In the genomic region with DNA sequence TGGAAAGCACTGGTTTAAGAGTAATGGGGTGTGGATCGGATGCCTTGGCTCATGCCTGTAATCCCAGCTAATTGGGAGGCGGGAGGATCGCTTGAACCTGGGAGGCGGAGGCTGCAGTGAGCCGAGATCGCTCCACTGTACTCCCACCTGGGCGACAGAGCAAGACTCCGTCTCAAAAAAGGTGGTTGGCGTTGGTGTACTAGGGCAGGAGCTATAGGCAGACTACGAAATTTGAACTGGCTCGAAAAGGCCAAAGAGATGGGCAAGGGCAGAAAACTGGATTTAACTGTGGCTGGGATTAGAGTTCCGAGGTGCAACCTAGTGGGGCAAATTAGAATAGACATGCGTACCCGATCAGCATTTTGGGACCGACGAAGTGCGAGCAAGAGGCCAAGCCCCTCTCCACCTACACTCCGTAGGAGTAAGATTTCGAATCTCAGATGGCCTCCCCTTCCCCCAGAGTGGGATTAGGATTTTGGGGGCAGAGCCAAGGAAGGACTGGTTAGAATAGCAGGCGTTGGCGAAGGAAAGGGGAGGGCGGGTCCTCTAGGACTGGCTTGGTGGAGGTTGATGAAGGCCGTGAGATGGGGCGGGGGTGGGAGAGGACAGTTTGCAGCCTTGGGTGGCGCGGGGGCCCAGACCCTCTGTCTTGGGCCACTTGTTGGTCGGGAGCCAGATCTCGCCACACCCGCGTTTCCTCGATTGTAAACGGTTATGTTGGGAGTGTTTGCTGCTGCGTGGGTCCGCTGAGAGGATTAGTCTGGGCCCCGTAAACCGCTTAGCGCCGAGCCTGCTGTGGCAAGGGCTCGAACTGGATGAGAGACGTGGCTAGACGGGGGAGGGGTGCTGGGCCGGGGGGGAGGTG, we compare ENCODE assay signal across 8 cellular contexts. TPM values are rescaled to one million over a fixed set of nuclear protein-coding genes. Genes with fewer than 3 reads are reported as not detected.
DNase-seq lines count a peak whose midpoint lies in the region; ATAC-seq and TF ChIP-seq lines count a peak whose summit lies in the region.

No MANE protein-coding gene starts in this region.

- no peaks in the 10 kb centered on the region for H3K27me3 Mint-ChIP-seq in CD8-positive, alpha-beta T cell (ENCODE audit: low read depth)
- H3K27me3 Mint-ChIP-seq in HFFc6 (ENCODE audit: insufficient read depth), result peaks cover 5% of the 10 kb centered on the region
- no peaks in the 10 kb centered on the region for H3K27me3 Mint-ChIP-seq in activated naive CD8-positive, alpha-beta T cell treated with anti-CD3 and anti-CD28 coated beads, Interleukin-2, amount 10 ng/mL, durations not matched to agents 7 days and 5 days

- peak overlapping the region; percentile 96 for H3K27ac ChIP-seq in CD8-positive, alpha-beta T cell (ENCODE audit: low read depth, low read length)
- H3K27ac ChIP-seq in iPS DF 6.9 (ENCODE audit: low read length) (no peak overlapping the region), skin epidermis (peak overlapping the region in 20 of 21 experiments; percentile 87 to 99 (median 95))

- no peaks in the 10 kb centered on the region for H3K9me3 Mint-ChIP-seq in CD8-positive, alpha-beta T cell
- no peaks in the 10 kb centered on the region for H3K9me3 Mint-ChIP-seq in HFFc6
- H3K9me3 Mint-ChIP-seq in activated naive CD8-positive, alpha-beta T cell treated with anti-CD3 and anti-CD28 coated beads, Interleukin-2, amount 10 ng/mL, durations not matched to agents 7 days and 5 days, result no peaks in the 10 kb centered on the region

- CTCF ChIA-PET in CD8-positive, alpha-beta T cell (lab: Charles Lee), result no interaction called here

- peak overlapping the region; percentile 79 for H3K27ac Mint-ChIP-seq in CD8-positive, alpha-beta T cell
- H3K27ac Mint-ChIP-seq in HFFc6, result peak overlapping the region; percentile 89
- peak overlapping the region; percentile 98 for H3K27ac Mint-ChIP-seq in activated naive CD8-positive, alpha-beta T cell treated with anti-CD3 and anti-CD28 coated beads, Interleukin-2, amount 10 ng/mL, durations not matched to agents 7 days and 5 days

- H3K4me1 ChIP-seq in CD8-positive, alpha-beta T cell (ENCODE audit: insufficient read depth, low read length), result peaks cover 18% of the 10 kb centered on the region
- 0 out of 2 replicates have a peak, but pooled peaks cover 1% of the 10 kb centered on the region for H3K4me1 ChIP-seq in iPS DF 6.9 (ENCODE audit: control insufficient read depth, insufficient read depth, low read length)

- ATAC-seq in CD8-positive, alpha-beta T cell, result no peak
- ATAC-seq in activated naive CD8-positive, alpha-beta T cell treated with anti-CD3 and anti-CD28 coated beads, Interleukin-2, amount 10 ng/mL, durations not matched to agents 7 days and 5 days (ENCODE audit: low read depth), result no peak
- ATAC-seq in esophagus mucosa, result no peak
- ATAC-seq in HG03025 (IDR thresholded peaks at IDR 0.05; ENCODE audit: low FRiP score, unreplicated experiment), result no peak

- H3K36me3 ChIP-seq in CD8-positive, alpha-beta T cell (ENCODE audit: insufficient read depth, low read length), result peaks cover 4% of the 10 kb centered on the region
- peaks cover 4% of the 10 kb centered on the region; the same call in 1 of the 2 replicates for H3K36me3 ChIP-seq in iPS DF 6.9 (ENCODE audit: control insufficient read depth, insufficient read depth, low read length)

- peak overlapping the region; percentile 98 for H3K4me3 Mint-ChIP-seq in CD8-positive, alpha-beta T cell
- H3K4me3 Mint-ChIP-seq in HFFc6, result peak overlapping the region; percentile 92
- peak overlapping the region; percentile 98 for H3K4me3 Mint-ChIP-seq in activated naive CD8-positive, alpha-beta T cell treated with anti-CD3 and anti-CD28 coated beads, Interleukin-2, amount 10 ng/mL, durations not matched to agents 7 days and 5 days

- no peak for TF ChIP-seq CTCF in CD8-positive, alpha-beta T cell (IDR thresholded peaks at IDR 0.05)
- peak; percentile 18; the same call in 1 of the 2 replicates for TF ChIP-seq CTCF in HFFc6 (IDR thresholded peaks at IDR 0.05)

- DNase-seq in CD8-positive, alpha-beta T cell, result peak in 2 of 7 experiments; percentile 26 to 52
- no peak for DNase-seq in HFFc6
- DNase-seq in activated naive CD8-positive, alpha-beta T cell treated with anti-CD3 and anti-CD28 coated beads, Interleukin-2, amount 10 ng/mL, durations not matched to agents 7 days and 5 days, result no peak
- DNase-seq in iPS DF 6.9 (ENCODE audit: low read depth, low spot score), result no peak
- no peak for DNase-seq in epidermal melanocyte (ENCODE audit: insufficient read length, low spot score)

- peaks cover 19% of the 10 kb centered on the region for H3K4me1 Mint-ChIP-seq in CD8-positive, alpha-beta T cell (ENCODE audit: low read depth)
- peaks cover 32% of the 10 kb centered on the region for H3K4me1 Mint-ChIP-seq in HFFc6 (ENCODE audit: low read depth)
- H3K4me1 Mint-ChIP-seq in activated naive CD8-positive, alpha-beta T cell treated with anti-CD3 and anti-CD28 coated beads, Interleukin-2, amount 10 ng/mL, durations not matched to agents 7 days and 5 days, result peaks cover 12% of the 10 kb centered on the region

- H3K9me3 ChIP-seq in CD8-positive, alpha-beta T cell (ENCODE audit: low read length), result no peaks in the 10 kb centered on the region
- no peaks in the 10 kb centered on the region for H3K9me3 ChIP-seq in iPS DF 6.9 (ENCODE audit: control insufficient read depth, insufficient read depth, low read length)

- H3K36me3 Mint-ChIP-seq in CD8-positive, alpha-beta T cell, result peaks cover 35% of the 10 kb centered on the region
- peaks cover 18% of the 10 kb centered on the region for H3K36me3 Mint-ChIP-seq in HFFc6 (ENCODE audit: low read depth)
- peaks cover 16% of the 10 kb centered on the region for H3K36me3 Mint-ChIP-seq in activated naive CD8-positive, alpha-beta T cell treated with anti-CD3 and anti-CD28 coated beads, Interleukin-2, amount 10 ng/mL, durations not matched to agents 7 days and 5 days

- intact Hi-C loops in CD8-positive, alpha-beta T cell (cut with DNase I, micrococcal nuclease), result loop anchor here (1.0 to 10.0 kb wide), 9 partner anchors 159 to 1765 kb away; a partner anchor contains a TSS

- WGBS in iPS DF 6.9 (ENCODE audit: insufficient coverage, insufficient read length), result no CpG with 5 or more reads among the region's 42 CpGs

- H3K4me3 ChIP-seq in CD8-positive, alpha-beta T cell (ENCODE audit: low read depth, low read length), result peak overlapping the region; percentile 99
- H3K4me3 ChIP-seq in iPS DF 6.9 (ENCODE audit: low read length), result peak overlapping the region; percentile 60; the same call in 1 of the 2 replicates
- peak overlapping the region; percentile 58 to 86 (median 64) for H3K4me3 ChIP-seq in skin epidermis

- H3K27me3 ChIP-seq in CD8-positive, alpha-beta T cell (ENCODE audit: insufficient read depth, low read length), result no peaks in the 10 kb centered on the region
- H3K27me3 ChIP-seq in iPS DF 6.9 (ENCODE audit: control insufficient read depth, insufficient read depth, low read length), result peaks cover 4% of the 10 kb centered on the region; the same call in 1 of the 2 replicates

- POLR2A ChIA-PET in CD8-positive, alpha-beta T cell (lab: Charles Lee), result interaction anchor here (1.8 kb wide), 1 partner anchor 16 kb away, joined by 7 read pairs; a partner anchor contains a TSS
- POLR2A ChIA-PET in activated naive CD8-positive, alpha-beta T cell treated with anti-CD3 and anti-CD28 coated beads, Interleukin-2, amount 10 ng/mL, durations not matched to agents 7 days and 5 days (lab: Charles Lee), result interaction anchor here (0.6 to 1.4 kb wide), 3 partner anchors 11 to 156 kb away, joined by 3 to 7 read pairs (median 4); a partner anchor contains a TSS

RNA-seq across cellular contexts. Expression of a gene that starts 2.0 kb away (rescaled TPM):
- 10 to 100 TPM; 12.4 to 14.7 TPM for total RNA-seq in CD8-positive, alpha-beta T cell
- 10 to 100 TPM; 12.0 to 16.2 (median 14.0) TPM for total RNA-seq in HFFc6 (2021; fragmentation: NEBNext Ultra II Directional; extraction: Animal tissue kit (Norgen Biotek cat#: 25700))
- total RNA-seq in activated naive CD8-positive, alpha-beta T cell treated with anti-CD3 and anti-CD28 coated beads, Interleukin-2, amount 10 ng/mL, durations not matched to agents 7 days and 5 days, result 10 to 100 TPM; 14.2 to 15.4 TPM
- total RNA-seq in esophagus mucosa, result 7.3 TPM

RNA-seq across cellular contexts. Expression of a gene that starts 16.4 kb away (rescaled TPM):
- total RNA-seq in CD8-positive, alpha-beta T cell, result 10 to 100 TPM; 53.7 to 59.0 TPM
- total RNA-seq in HFFc6 (2021; fragmentation: NEBNext Ultra II Directional; extraction: Animal tissue kit (Norgen Biotek cat#: 25700)), result 10 to 100 TPM; 20.6 to 30.6 (median 23.8) TPM
- total RNA-seq in activated naive CD8-positive, alpha-beta T cell treated with anti-CD3 and anti-CD28 coated beads, Interleukin-2, amount 10 ng/mL, durations not matched to agents 7 days and 5 days, result 10 to 100 TPM; 37.8 to 39.6 TPM
- total RNA-seq in esophagus mucosa, result 14.6 TPM

RNA-seq across cellular contexts. Expression of a gene that starts 37.0 kb away (rescaled TPM):
- total RNA-seq in CD8-positive, alpha-beta T cell, result 1 to 10 TPM; 1.4 to 2.9 TPM
- under 1 TPM; 0.24 to 0.95 (median 0.35) TPM for total RNA-seq in HFFc6 (2021; fragmentation: NEBNext Ultra II Directional; extraction: Animal tissue kit (Norgen Biotek cat#: 25700))
- total RNA-seq in activated naive CD8-positive, alpha-beta T cell treated with anti-CD3 and anti-CD28 coated beads, Interleukin-2, amount 10 ng/mL, durations not matched to agents 7 days and 5 days, result 1 to 10 TPM; 4.0 to 4.6 TPM
- 1.1 TPM for total RNA-seq in esophagus mucosa

RNA-seq across cellular contexts. Expression of a gene that starts 41.7 kb away (rescaled TPM):
- 10 to 100 TPM; 29.3 to 30.2 TPM for total RNA-seq in CD8-positive, alpha-beta T cell
- total RNA-seq in HFFc6 (2021; fragmentation: NEBNext Ultra II Directional; extraction: Animal tissue kit (Norgen Biotek cat#: 25700)), result 10 to 100 TPM in 2 of 6 experiments, 1 to 10 TPM in 4; 8.6 to 10.9 (median 9.6) TPM
- 10 to 100 TPM; 29.5 to 29.9 TPM for total RNA-seq in activated naive CD8-positive, alpha-beta T cell treated with anti-CD3 and anti-CD28 coated beads, Interleukin-2, amount 10 ng/mL, durations not matched to agents 7 days and 5 days
- 1.6 TPM for total RNA-seq in esophagus mucosa

RNA-seq across cellular contexts. Expression of a gene that starts 59.3 kb away (rescaled TPM):
- not detected for total RNA-seq in CD8-positive, alpha-beta T cell
- total RNA-seq in HFFc6 (2021; fragmentation: NEBNext Ultra II Directional; extraction: Animal tissue kit (Norgen Biotek cat#: 25700)), result under 1 TPM in 4 of 6 experiments, not detected in 2; 0.03 to 0.14 (median 0.05) TPM
- total RNA-seq in activated naive CD8-positive, alpha-beta T cell treated with anti-CD3 and anti-CD28 coated beads, Interleukin-2, amount 10 ng/mL, durations not matched to agents 7 days and 5 days, result under 1 TPM; 0.72 to 0.85 TPM
- 1.7 TPM for total RNA-seq in esophagus mucosa
